Comparison of ENCODE assay signal across 11 cellular contexts in genomic region chr9:89815061-89815902, GRCh38.
DNase-seq lines count a peak whose midpoint lies in the region; ATAC-seq, FAIRE-seq and TF ChIP-seq lines count a peak whose summit lies in the region.
"Had no signal": no experiment of that assay in that cellular context is flagged by ENCODE, and none has a peak within 500 bp of the region (broad histone marks: within the 10 kb centered on the region; RNA-seq: fewer than 3 reads in every experiment).

No MANE protein-coding gene starts in this region.

- H3K9me3 ChIP-seq in small intestine (ENCODE audit: control insufficient read depth, low read depth): no peaks in the 10 kb centered on the region
- H3K9me3 ChIP-seq: uterus had no signal

- H3K4me1 Mint-ChIP-seq in activated naive CD8-positive, alpha-beta T cell treated with anti-CD3 and anti-CD28 coated beads, Interleukin-2, amount 10 ng/mL, durations not matched to agents 7 days and 5 days: peaks cover 37% of the 10 kb centered on the region
- H3K4me1 Mint-ChIP-seq in activated naive CD8-positive, alpha-beta T cell treated with anti-CD3 and anti-CD28 coated beads for 36 hours: peaks cover 31% of the 10 kb centered on the region
- H3K4me1 Mint-ChIP-seq in type B pancreatic cell (ENCODE audit: unreplicated experiment): peaks cover 43% of the 10 kb centered on the region

- peak overlapping the region; percentile 42 for H3K4me3 Mint-ChIP-seq in activated naive CD8-positive, alpha-beta T cell treated with anti-CD3 and anti-CD28 coated beads, Interleukin-2, amount 10 ng/mL, durations not matched to agents 7 days and 5 days
- no peak overlapping the region for H3K4me3 Mint-ChIP-seq in activated naive CD8-positive, alpha-beta T cell treated with anti-CD3 and anti-CD28 coated beads for 36 hours
- no peak overlapping the region for H3K4me3 Mint-ChIP-seq in type B pancreatic cell
- H3K4me3 Mint-ChIP-seq: naive thymus-derived CD8-positive, alpha-beta T cell had no signal

- FAIRE-seq in small intestine (lab: Jason Lieb, UNC): no peak

- H3K4me3 ChIP-seq in LNCaP clone FGC (ENCODE audit: low read depth, low read length): no peak overlapping the region
- no peak overlapping the region for H3K4me3 ChIP-seq in small intestine (ENCODE audit: low read depth in 1 of 2, low read length in 2 of 2)
- H3K4me3 ChIP-seq: uterus had no signal

- no peaks in the 10 kb centered on the region for H3K4me1 ChIP-seq in small intestine (ENCODE audit: control insufficient read depth in 2 of 2, insufficient read depth in 1 of 2, low read depth in 1 of 2, low read length in 1 of 2)
- H3K4me1 ChIP-seq: uterus had no signal

- peaks cover 2% of the 10 kb centered on the region for H3K36me3 Mint-ChIP-seq in activated naive CD8-positive, alpha-beta T cell treated with anti-CD3 and anti-CD28 coated beads, Interleukin-2, amount 10 ng/mL, durations not matched to agents 7 days and 5 days
- no peaks in the 10 kb centered on the region for H3K36me3 Mint-ChIP-seq in activated naive CD8-positive, alpha-beta T cell treated with anti-CD3 and anti-CD28 coated beads for 36 hours
- H3K36me3 Mint-ChIP-seq in type B pancreatic cell: no peaks in the 10 kb centered on the region
- H3K36me3 Mint-ChIP-seq: naive thymus-derived CD8-positive, alpha-beta T cell had no signal

- peaks cover 15% of the 10 kb centered on the region for H3K27me3 Mint-ChIP-seq in activated naive CD8-positive, alpha-beta T cell treated with anti-CD3 and anti-CD28 coated beads, Interleukin-2, amount 10 ng/mL, durations not matched to agents 7 days and 5 days
- peaks cover 26% of the 10 kb centered on the region for H3K27me3 Mint-ChIP-seq in activated naive CD8-positive, alpha-beta T cell treated with anti-CD3 and anti-CD28 coated beads for 36 hours
- H3K27me3 Mint-ChIP-seq in type B pancreatic cell: peaks cover 27% of the 10 kb centered on the region

- POLR2A ChIA-PET in activated naive CD8-positive, alpha-beta T cell treated with anti-CD3 and anti-CD28 coated beads, Interleukin-2, amount 10 ng/mL, durations not matched to agents 7 days and 5 days (lab: Charles Lee): interaction anchor here (0.6 to 1.5 kb wide), 5 partner anchors 10 to 422 kb away, joined by 3 to 5 read pairs (median 3); partner anchors contain the start of gene GADD45G

- DNase-seq in activated naive CD8-positive, alpha-beta T cell treated with anti-CD3 and anti-CD28 coated beads, Interleukin-2, amount 10 ng/mL, durations not matched to agents 7 days and 5 days: no peak
- no peak for DNase-seq in activated naive CD8-positive, alpha-beta T cell treated with anti-CD3 and anti-CD28 coated beads for 36 hours
- DNase-seq in LNCaP clone FGC (ENCODE audit: low read depth) (peak; percentile 26), type B pancreatic cell (ENCODE audit: extremely low spot score, unreplicated experiment) (peak; percentile 51), small intestine (no peak)
- no peak for DNase-seq in stimulated activated CD4-positive, alpha-beta T cell treated with anti-CD3 and anti-CD28 coated beads, Interleukin-12 subunit alpha, Interleukin-12 subunit beta, amount 100 ng/mL, for 4 hours
- DNase-seq: stimulated activated CD4-positive, alpha-beta T cell treated with anti-CD3 and anti-CD28 coated beads, Interleukin-4, amount 100 ng/mL, for 4 hours had no signal

- H3K27ac ChIP-seq in small intestine (ENCODE audit: low read depth in 1 of 2, low read length in 1 of 2): no peak overlapping the region
- H3K27ac ChIP-seq: uterus had no signal

- peak overlapping the region; percentile 63 for H3K27ac Mint-ChIP-seq in activated naive CD8-positive, alpha-beta T cell treated with anti-CD3 and anti-CD28 coated beads, Interleukin-2, amount 10 ng/mL, durations not matched to agents 7 days and 5 days
- H3K27ac Mint-ChIP-seq in activated naive CD8-positive, alpha-beta T cell treated with anti-CD3 and anti-CD28 coated beads for 36 hours: no peak overlapping the region
- no peak overlapping the region for H3K27ac Mint-ChIP-seq in type B pancreatic cell
- H3K27ac Mint-ChIP-seq: naive thymus-derived CD8-positive, alpha-beta T cell had no signal

- no peaks in the 10 kb centered on the region for H3K9me3 Mint-ChIP-seq in activated naive CD8-positive, alpha-beta T cell treated with anti-CD3 and anti-CD28 coated beads, Interleukin-2, amount 10 ng/mL, durations not matched to agents 7 days and 5 days
- H3K9me3 Mint-ChIP-seq in activated naive CD8-positive, alpha-beta T cell treated with anti-CD3 and anti-CD28 coated beads for 36 hours: no peaks in the 10 kb centered on the region
- peaks cover 4% of the 10 kb centered on the region for H3K9me3 Mint-ChIP-seq in type B pancreatic cell

- WGBS in small intestine, 3 donors: 79 to 84% (median 83%) methylated on average over 9 of the region's 9 CpGs

- ATAC-seq in activated naive CD8-positive, alpha-beta T cell treated with anti-CD3 and anti-CD28 coated beads, Interleukin-2, amount 10 ng/mL, durations not matched to agents 7 days and 5 days (ENCODE audit: low read depth): no peak
- ATAC-seq in HG02870 (IDR thresholded peaks at IDR 0.05; ENCODE audit: unreplicated experiment) (peak; percentile 54), SK-N-SH treated with all-trans-retinoic acid at 6 μM for 48 hours (no peak)

- TF ChIP-seq CTCF in LNCaP clone FGC (IDR thresholded peaks at IDR 0.05; ENCODE audit: control insufficient read depth, extremely low read depth, insufficient read depth): no peak
- TF ChIP-seq CTCF in type B pancreatic cell (conservative IDR thresholded peaks at IDR 0.05): no peak

- H3K27me3 ChIP-seq in small intestine (ENCODE audit: control insufficient read depth in 2 of 2, insufficient read depth in 2 of 2, low read length in 2 of 2): no peaks in the 10 kb centered on the region
- H3K27me3 ChIP-seq: uterus had no signal

- H3K36me3 ChIP-seq in small intestine (ENCODE audit: control insufficient read depth in 2 of 2, insufficient read depth in 2 of 2, low read length in 2 of 2): no peaks in the 10 kb centered on the region
- H3K36me3 ChIP-seq: uterus had no signal

TF ChIP-seq in SK-N-SH treated with all-trans-retinoic acid at 6 μM for 48 hours, 23 proteins besides CTCF, POLR2A, EP300 and RAD21:
- TF ChIP-seq OSR1 (CRISPR knock-in tag; IDR thresholded peaks at IDR 0.05) (no peak), RARB (CRISPR knock-in tag; IDR thresholded peaks at IDR 0.05) (no peak), TSHZ2 (CRISPR knock-in tag; IDR thresholded peaks at IDR 0.05) (no peak), ZNF565 (CRISPR knock-in tag; conservative IDR thresholded peaks at IDR 0.05; ENCODE audit: low read depth) (no peak), ZFP30 (CRISPR knock-in tag; IDR thresholded peaks at IDR 0.05) (no peak), CREB5 (CRISPR knock-in tag; IDR thresholded peaks at IDR 0.05; ENCODE audit: low read depth) (no peak), GLIS3 (CRISPR knock-in tag; IDR thresholded peaks at IDR 0.05) (no peak), TOX (CRISPR knock-in tag; IDR thresholded peaks at IDR 0.05; ENCODE audit: borderline replicate concordance) (no peak), ARNTL (CRISPR knock-in tag; IDR thresholded peaks at IDR 0.05; ENCODE audit: borderline replicate concordance, low read depth) (no peak), ESRRG (CRISPR knock-in tag; IDR thresholded peaks at IDR 0.05) (no peak), ZC3H10 (CRISPR knock-in tag; IDR thresholded peaks at IDR 0.05) (no peak), CSDC2 (CRISPR knock-in tag; IDR thresholded peaks at IDR 0.05) (no peak), TCF4 (CRISPR knock-in tag; IDR thresholded peaks at IDR 0.05; ENCODE audit: borderline replicate concordance) (no peak)

Comparison
In these comparisons a context has a peak if more than half of its experiments do, and no peak if none do; other contexts are left out.
1. DNase-seq: peak in LNCaP clone FGC (single experiment) and type B pancreatic cell (single experiment); none in activated naive CD8-positive, alpha-beta T cell treated with anti-CD3 and anti-CD28 coated beads, Interleukin-2, amount 10 ng/mL, durations not matched to agents 7 days and 5 days (single experiment), activated naive CD8-positive, alpha-beta T cell treated with anti-CD3 and anti-CD28 coated beads for 36 hours (single experiment), small intestine (single experiment) and stimulated activated CD4-positive, alpha-beta T cell treated with anti-CD3 and anti-CD28 coated beads, Interleukin-12 subunit alpha, Interleukin-12 subunit beta, amount 100 ng/mL, for 4 hours (single experiment).